Comparison of ENCODE assay signal across 8 cellular contexts in genomic region chr19:4867534-4868285, GRCh38. TPM values are rescaled to one million over a fixed set of nuclear protein-coding genes. Genes with fewer than 3 reads are reported as not detected.
DNase-seq lines count a peak whose midpoint lies in the region; ATAC-seq, FAIRE-seq and TF ChIP-seq lines count a peak whose summit lies in the region.

PLIN3 (minus strand) TSS chr19:4867667; CDS start chr19:4861394, 6,273 bp downstream.

- TF ChIP-seq CTCF in HepG2 (CRISPR knock-in tag; IDR thresholded peaks at IDR 0.05), result no peak

- peak within 1 kb of the TSS; percentile 96 for H3K4me2 ChIP-seq in HepG2 (ENCODE audit: low read depth, low read length)

- peak; percentile 77 for ATAC-seq in HG02884 (IDR thresholded peaks at IDR 0.05; ENCODE audit: unreplicated experiment)
- peak; percentile 79 for ATAC-seq in HepG2

- peak within 1 kb of the TSS; percentile 83 to 99 (median 87) for H3K4me3 ChIP-seq in HepG2 (replicated peaks in 1 of 3; ENCODE audit: insufficient read depth in 1 of 3, low read depth in 2 of 3, low read length in 3 of 3)

- H3K4me3 Mint-ChIP-seq in dendritic cell treated with granulocyte-macrophage colony-stimulating factor and Interleukin-4, amounts not matched to agents 40 ng/mL and 50 ng/mL, for 4 days, result peak within 1 kb of the TSS; percentile 91

- H3K36me3 Mint-ChIP-seq in dendritic cell treated with granulocyte-macrophage colony-stimulating factor and Interleukin-4, amounts not matched to agents 40 ng/mL and 50 ng/mL, for 4 days (ENCODE audit: low read depth), result peaks cover 47% of the 10 kb centered on the region

- in situ Hi-C loops in HepG2 (cut with HindIII; ENCODE audit: extremely low pct_ligation_motif_present, low pct_unique_long_range_greater_than_20kb), result no loop called here

- no TSS peak for BruUV-seq in HepG2 (replicated peaks; lab: Mats Ljungman, UMichigan)

- TF ChIP-seq EP300 in HepG2 (IDR thresholded peaks at IDR 0.05; ENCODE audit: low read depth in 2 of 2, low read length in 2 of 2) (no peak; a peak in 1 of 4 replicates), HepG2 (CRISPR knock-in tag; IDR thresholded peaks at IDR 0.05; ENCODE audit: borderline replicate concordance) (no peak; the same call in 1 of the 2 replicates)

- no peaks in the 10 kb centered on the region for H3K27me3 Mint-ChIP-seq in dendritic cell treated with granulocyte-macrophage colony-stimulating factor and Interleukin-4, amounts not matched to agents 40 ng/mL and 50 ng/mL, for 4 days

- H2AFZ ChIP-seq in HepG2 (ENCODE audit: low read length), result no peak within 1 kb of the TSS

- H3K27ac ChIP-seq in HepG2 (ENCODE audit: extremely low read length, insufficient read depth, low read length), result peak within 1 kb of the TSS; percentile 70

- no peaks in the 10 kb centered on the region; a peak in 1 of 5 replicates for H3K27me3 ChIP-seq in HepG2 (ENCODE audit: control insufficient read depth in 1 of 2, insufficient read depth in 2 of 2, low read length in 2 of 2)

- peaks cover 79% of the 10 kb centered on the region for H3K4me1 Mint-ChIP-seq in dendritic cell treated with granulocyte-macrophage colony-stimulating factor and Interleukin-4, amounts not matched to agents 40 ng/mL and 50 ng/mL, for 4 days (ENCODE audit: low read depth)

- no peaks in the 10 kb centered on the region for H3K9me3 ChIP-seq in HepG2 (ENCODE audit: low read length)

- H3K9ac ChIP-seq in HepG2 (ENCODE audit: insufficient read depth, low read depth, low read length), result peak within 1 kb of the TSS; percentile 80

- peaks cover 24% of the 10 kb centered on the region for H3K79me2 ChIP-seq in HepG2 (ENCODE audit: insufficient read depth, low read length)

- 4% methylated on average over 11 of the region's 46 CpGs for WGBS in HepG2 (ENCODE audit: low lambda C conversion rate)

- H3K36me3 ChIP-seq in HepG2 (replicated peaks in 1 of 2; ENCODE audit: control insufficient read depth in 1 of 2, insufficient read depth in 2 of 2, low read length in 2 of 2), result no peaks in the 10 kb centered on the region; a peak in 1 of 5 replicates

- no peak for FAIRE-seq in HepG2 (lab: Jason Lieb, UNC)

- peaks cover 46% of the 10 kb centered on the region for H3K4me1 ChIP-seq in HepG2 (ENCODE audit: insufficient read depth, low read length)

- DNase-seq in NCI-H146 (lab: John Stamatoyannopoulos, UW) (peak; percentile 45), NCI-H146 treated with DMSO at 0.1 percent for 48 hours (lab: John Stamatoyannopoulos, UW; ENCODE audit: unreplicated experiment) (no peak), NCI-H510A treated with DMSO at 0.1 percent for 48 hours (lab: John Stamatoyannopoulos, UW) (peak; percentile 78), HepG2 (ENCODE audit: low spot score) (peak; percentile 89)
- peak; percentile 84 to 85 for DNase-seq in activated CD4-positive, alpha-beta T cell treated with anti-CD3 and anti-CD28 coated beads, Interleukin-2, amount 50 U/mL, for 24 hours (ENCODE audit: low read depth in 1 of 2, low spot score in 1 of 2)
- DNase-seq in stimulated activated CD4-positive, alpha-beta T cell treated with anti-CD3 and anti-CD28 coated beads, Interleukin-2, amount 100 ng/mL, for 4 hours (ENCODE audit: low read depth), result peak; percentile 85

- CTCF ChIA-PET in HepG2 (lab: Yijun Ruan, JAX; ENCODE audit: low intra/inter-chr PET ratio, low total read pairs), result no interaction called here

- peak within 1 kb of the TSS; percentile 96 for H3K27ac Mint-ChIP-seq in dendritic cell treated with granulocyte-macrophage colony-stimulating factor and Interleukin-4, amounts not matched to agents 40 ng/mL and 50 ng/mL, for 4 days

- no peak for TF ChIP-seq RAD21 in HepG2 (CRISPR knock-in tag; IDR thresholded peaks at IDR 0.05)

- peaks cover 9% of the 10 kb centered on the region; the same call in 1 of the 2 replicates for H4K20me1 ChIP-seq in HepG2 (ENCODE audit: insufficient read depth, low read length)

- intact Hi-C loops in dendritic cell treated with granulocyte-macrophage colony-stimulating factor and Interleukin-4, amounts not matched to agents 40 ng/mL and 50 ng/mL, for 4 days (cut with micrococcal nuclease), result no loop called here
- intact Hi-C loops in HepG2 (cut with micrococcal nuclease; ENCODE audit: unreplicated experiment), result no loop called here

- POLR2A ChIA-PET in HepG2 (lab: Yijun Ruan, JAX), result interaction anchor here (0.7 to 1.9 kb wide), 9 partner anchors 11 to 101 kb away, joined by 3 to 8 read pairs (median 6); partner anchors contain the start of genes FEM1A and KDM4B

- TF ChIP-seq POLR2A in HepG2 (IDR thresholded peaks at IDR 0.05; ENCODE audit: insufficient read depth in 1 of 2, low read depth in 2 of 2, low read length in 2 of 2), result peak in 1 of 2 experiments; percentile 63; a peak in 3 of 4 replicates

- H3K9me3 Mint-ChIP-seq in dendritic cell treated with granulocyte-macrophage colony-stimulating factor and Interleukin-4, amounts not matched to agents 40 ng/mL and 50 ng/mL, for 4 days, result no peaks in the 10 kb centered on the region

TF ChIP-seq in HepG2, 621 proteins besides CTCF, POLR2A, EP300 and RAD21 (continues in another document):
- no peak for TF ChIP-seq CEBPZ (IDR thresholded peaks at IDR 0.05; ENCODE audit: low read length)
- TF ChIP-seq FOXC1 (CRISPR knock-in tag; IDR thresholded peaks at IDR 0.05; ENCODE audit: borderline replicate concordance), result no peak
- 0 out of 2 replicates have a peak, but pooled peaks have one; percentile 66 for TF ChIP-seq MEIS1 (CRISPR knock-in tag; IDR thresholded peaks at IDR 0.05; ENCODE audit: borderline replicate concordance)
- TF ChIP-seq ZNF367 (CRISPR knock-in tag; IDR thresholded peaks at IDR 0.05; ENCODE audit: borderline replicate concordance), result no peak
- TF ChIP-seq ZNF557 (CRISPR knock-in tag; IDR thresholded peaks at IDR 0.05), result no peak
- TF ChIP-seq ZSCAN12 (CRISPR knock-in tag; IDR thresholded peaks at IDR 0.05), result no peak
- TF ChIP-seq NONO (IDR thresholded peaks at IDR 0.05), result no peak
- TF ChIP-seq NONO (CRISPR knock-in tag; conservative IDR thresholded peaks at IDR 0.05), result peak; percentile 45; the same call in 1 of the 2 replicates
- no peak; the same call in 1 of the 2 replicates for TF ChIP-seq THAP8 (CRISPR knock-in tag; IDR thresholded peaks at IDR 0.05; ENCODE audit: borderline replicate concordance)

RNA-seq across cellular contexts. Expression of gene PLIN3, which starts in this region (rescaled TPM):
- 49.3 and 59.8 TPM in 2 replicates for total RNA-seq in HepG2 (2016; rRNA removed; fragmentation: Illumina TruSeq; extraction: Trizol)
- 8.6 and 11.0 TPM in 2 replicates for total RNA-seq in HepG2 (2016; cell fraction: cytosol; rRNA removed; fragmentation: Illumina TruSeq; extraction: Trizol; ENCODE audit: low read depth)
- total RNA-seq in HepG2 (2016; cell fraction: insoluble cytoplasmic fraction; rRNA removed; fragmentation: Illumina TruSeq; extraction: Trizol), result 52.7 and 59.0 TPM in 2 replicates
- total RNA-seq in HepG2 (2016; cell fraction: membrane; rRNA removed; fragmentation: Illumina TruSeq; extraction: Trizol), result 25.3 and 25.7 TPM in 2 replicates
- total RNA-seq in HepG2 (2016; cell fraction: nucleus; rRNA removed; fragmentation: Illumina TruSeq; extraction: Trizol), result 20.1 and 21.0 TPM in 2 replicates
- 57.9 and 69.4 TPM in 2 replicates for polyA plus RNA-seq in HepG2 (2011; rRNA removed)
- polyA plus RNA-seq in HepG2 (2011; cell fraction: cytosol; rRNA removed), result 64.8 and 97.9 TPM in 2 replicates
- 34.7 and 36.0 TPM in 2 replicates for polyA plus RNA-seq in HepG2 (2011; cell fraction: nucleus; rRNA removed)
- 36.2 and 55.0 TPM in 2 replicates for polyA plus RNA-seq in HepG2 (2012)
- polyA plus RNA-seq in HepG2 (2016; cell fraction: cytosol; fragmentation: Illumina TruSeq; extraction: Trizol; ENCODE audit: low read depth), result 10.8 and 11.1 TPM in 2 replicates
- polyA plus RNA-seq in HepG2 (2016; cell fraction: insoluble cytoplasmic fraction; fragmentation: Illumina TruSeq; extraction: Trizol; ENCODE audit: low read depth), result 68.3 and 74.9 TPM in 2 replicates
- polyA plus RNA-seq in HepG2 (2016; cell fraction: membrane; fragmentation: Illumina TruSeq; extraction: Trizol; ENCODE audit: low read depth), result 20.0 and 20.9 TPM in 2 replicates
- 31.2 and 32.3 TPM in 2 replicates for polyA plus RNA-seq in HepG2 (2016; cell fraction: nucleus; fragmentation: Illumina TruSeq; extraction: Trizol; ENCODE audit: insufficient read depth, low read depth)
- 93.3 and 183 TPM in 2 replicates for polyA minus RNA-seq in HepG2 (2011; rRNA and poly(A)+ RNA removed; ENCODE audit: low replicate concordance)
- 76.8 and 81.5 TPM in 2 replicates for polyA minus RNA-seq in HepG2 (2011; cell fraction: cytosol; rRNA and poly(A)+ RNA removed)
- 26.5 and 32.3 TPM in 2 replicates for polyA minus RNA-seq in HepG2 (2011; cell fraction: nucleus; rRNA and poly(A)+ RNA removed)
